Comparison of ENCODE assay signal across 16 cellular contexts in the genomic region with DNA sequence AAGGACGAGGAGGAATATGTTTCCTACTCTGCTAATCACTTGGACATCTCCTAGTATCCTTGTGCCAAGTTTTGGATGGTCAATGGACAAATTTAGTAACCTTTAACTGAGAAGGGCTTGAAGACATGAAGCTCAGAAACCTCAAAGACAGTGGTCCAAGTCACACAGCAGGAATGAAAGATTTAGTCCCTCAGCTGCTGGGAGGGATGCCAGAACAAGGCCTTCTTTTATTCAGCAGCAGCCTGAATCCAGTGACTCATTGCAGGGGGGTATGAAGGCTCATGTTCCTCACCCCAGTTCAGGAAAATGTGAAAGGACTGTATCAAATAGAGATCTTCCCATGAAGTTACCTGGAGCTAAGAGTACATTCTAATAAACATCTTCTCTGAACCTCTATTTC.
DNase-seq lines count a peak whose midpoint lies in the region; ATAC-seq and TF ChIP-seq lines count a peak whose summit lies in the region.
"Had no signal": no experiment of that assay in that cellular context is flagged by ENCODE, and none has a peak within 500 bp of the region (broad histone marks: within the 10 kb centered on the region; RNA-seq: fewer than 3 reads in every experiment).

No MANE protein-coding gene starts in this region.

- no peak overlapping the region for H4K5ac ChIP-seq in IMR-90 (ENCODE audit: low read depth, low read length)

- H3K14ac ChIP-seq in IMR-90 (replicated peaks; ENCODE audit: low read depth, low read length), result 0 out of 2 replicates have a peak overlapping the region, but pooled peaks have one; percentile 47

- no peaks in the 10 kb centered on the region for H3K4me1 Mint-ChIP-seq in type B pancreatic cell (ENCODE audit: unreplicated experiment)
- H3K4me1 Mint-ChIP-seq: CD8-positive, alpha-beta memory T cell; central memory CD8-positive, alpha-beta T cell had no signal

- H2BK5ac ChIP-seq in IMR-90 (ENCODE audit: low read depth, low read length, poor library complexity, severe bottlenecking), result peak overlapping the region; percentile 60

- no peak overlapping the region for H2AK9ac ChIP-seq in IMR-90 (replicated peaks; ENCODE audit: low read depth, low read length, poor library complexity)

- no peaks in the 10 kb centered on the region for H3K27me3 Mint-ChIP-seq in type B pancreatic cell

- H3K9me3 ChIP-seq in IMR-90 (ENCODE audit: control insufficient read depth, insufficient read depth, low read length), result no peaks in the 10 kb centered on the region
- H3K9me3 ChIP-seq: gastroesophageal sphincter, pancreas had no signal

- H3K9ac ChIP-seq in IMR-90 (ENCODE audit: low read depth, low read length), result no peak overlapping the region

- POLR2A ChIA-PET in IMR-90 (lab: Charles Lee; ENCODE audit: unreplicated experiment), result no interaction called here

- TF ChIP-seq RAD21 in IMR-90 (IDR thresholded peaks at IDR 0.05; ENCODE audit: low read length), result no peak

- no peak overlapping the region for H4K91ac ChIP-seq in IMR-90 (ENCODE audit: insufficient read depth, low read depth, low read length)

- H3K4me2 ChIP-seq in IMR-90 (ENCODE audit: low read depth, low read length), result no peak overlapping the region

- H3K4me3 ChIP-seq in IMR-90 (ENCODE audit: insufficient read depth, low read depth, low read length), result no peak overlapping the region
- H3K4me3 ChIP-seq in cardiac fibroblast (replicated peaks in 1 of 2; ENCODE audit: low read depth in 2 of 2, low read length in 2 of 2), result no peak overlapping the region
- H3K4me3 ChIP-seq: gastroesophageal sphincter, pancreas had no signal

- H3K4me1 ChIP-seq in IMR-90 (ENCODE audit: control insufficient read depth, insufficient read depth, low read length), result peaks cover 4% of the 10 kb centered on the region; the same call in 1 of the 2 replicates
- H3K4me1 ChIP-seq: gastroesophageal sphincter, pancreas had no signal

- no peak overlapping the region for H3K18ac ChIP-seq in IMR-90 (ENCODE audit: low read depth, low read length)

- in situ Hi-C loops in IMR-90 (cut with MboI; ENCODE audit: low sequenced_read_pairs), result loop anchor here (5.0 to 25.0 kb wide), 4 partner anchors 406 to 1096 kb away; a partner anchor contains a TSS

- TF ChIP-seq POLR2A in IMR-90 (IDR thresholded peaks at IDR 0.05; ENCODE audit: low read depth, low read length), result no peak

- peak overlapping the region; percentile 41 for H2BK120ac ChIP-seq in IMR-90 (ENCODE audit: low read depth, low read length)

- DNase-seq in AG09319 (ENCODE audit: extremely low read depth, low read depth) (peak; percentile 54), IMR-90 (peak; percentile 96), cardiac fibroblast (ENCODE audit: low read depth in 2 of 2) (peak; percentile 70 to 88), kidney tubule cell (ENCODE audit: low spot score) (peak; percentile 80), NCI-H1092 (lab: John Stamatoyannopoulos, UW) (no peak), type B pancreatic cell (ENCODE audit: extremely low spot score, unreplicated experiment) (no peak), HUDEP-2 (lab: John Stamatoyannopoulos, UW; ENCODE audit: unreplicated experiment in 76 of 76) (no peak)
- DNase-seq: activated CD4-positive, CD25-positive, alpha-beta regulatory T cell; activated T-cell treated with anti-CD3 and anti-CD28 coated beads, Interleukin-2, amount 50 U/mL, for 72 hours; CD8-positive, alpha-beta memory T cell; NCI-H345; pancreas; SHP77 had no signal

- TF ChIP-seq CTCF in AG09319 (IDR thresholded peaks at IDR 0.05; ENCODE audit: low read depth, low read length) (no peak), IMR-90 (conservative IDR thresholded peaks at IDR 0.05; ENCODE audit: low read depth, low read length) (no peak), cardiac fibroblast (IDR thresholded peaks at IDR 0.05; ENCODE audit: low read depth, low read length) (no peak), type B pancreatic cell (conservative IDR thresholded peaks at IDR 0.05) (no peak)

- H3K4me3 Mint-ChIP-seq in type B pancreatic cell, result no peak overlapping the region
- H3K4me3 Mint-ChIP-seq: activated T-cell treated with anti-CD3 and anti-CD28 coated beads, Interleukin-2, amount 50 U/mL, for 72 hours; CD8-positive, alpha-beta memory T cell; central memory CD8-positive, alpha-beta T cell had no signal

- no peaks in the 10 kb centered on the region for H3K79me1 ChIP-seq in IMR-90 (ENCODE audit: low read depth in 1 of 2, low read length in 2 of 2)

- peak overlapping the region; percentile 7; the same call in 1 of the 3 replicates for H2BK15ac ChIP-seq in IMR-90 (ENCODE audit: low read depth, low read length)

- peak overlapping the region; percentile 44; the same call in 1 of the 2 replicates for H3K4ac ChIP-seq in IMR-90 (ENCODE audit: low read depth, low read length)

- intact Hi-C loops in IMR-90 (cut with micrococcal nuclease), result loop anchor here (1.0 to 5.0 kb wide), 4 partner anchors 623 to 1105 kb away; a partner anchor contains a TSS

- dilution Hi-C loops in IMR-90 (cut with HindIII; ENCODE audit: low sequenced_read_pairs, unreplicated experiment), result no loop called here

- no peak overlapping the region for H3K23ac ChIP-seq in IMR-90 (ENCODE audit: low read depth, low read length)

- H2AFZ ChIP-seq in IMR-90 (replicated peaks; ENCODE audit: low read length, poor library complexity), result no peak overlapping the region

- CTCF ChIA-PET in IMR-90 (lab: Yijun Ruan, JAX), result interaction anchor here (0.6 kb wide), 2 partner anchors 297 to 991 kb away, joined by 3 to 4 read pairs; no protein-coding TSS in a partner anchor

- H3K36me3 Mint-ChIP-seq in type B pancreatic cell, result no peaks in the 10 kb centered on the region
- H3K36me3 Mint-ChIP-seq: CD8-positive, alpha-beta memory T cell had no signal

- BruUV-seq in IMR-90 (replicated peaks; lab: Mats Ljungman, UMichigan), result no TSS peak

- H4K20me1 ChIP-seq in IMR-90 (ENCODE audit: insufficient read depth, low read length), result no peaks in the 10 kb centered on the region

- WGBS in IMR-90 (ENCODE audit: extremely low coverage in 2 of 2, insufficient read length in 1 of 2), 2 experiments, result no CpG with 5 or more reads among the region's 1 CpG

- H3K27me3 ChIP-seq in IMR-90 (ENCODE audit: control insufficient read depth, insufficient read depth, low read length), result peaks cover 7% of the 10 kb centered on the region
- H3K27me3 ChIP-seq: gastroesophageal sphincter, pancreas had no signal

- ATAC-seq in IMR-90 (ENCODE audit: low read depth), result peak; percentile 85
- no peak for ATAC-seq in HG03521 (IDR thresholded peaks at IDR 0.05; ENCODE audit: unreplicated experiment)
- ATAC-seq: activated T-cell treated with anti-CD3 and anti-CD28 coated beads, Interleukin-2, amount 50 U/mL, for 72 hours; gastroesophageal sphincter; pancreas had no signal

- no peak overlapping the region for H3K27ac ChIP-seq in IMR-90 (ENCODE audit: insufficient read depth, low read length)
- H3K27ac ChIP-seq: gastroesophageal sphincter, pancreas had no signal

- H3K36me3 ChIP-seq in IMR-90 (ENCODE audit: control insufficient read depth, insufficient read depth, low read length), result no peaks in the 10 kb centered on the region
- H3K36me3 ChIP-seq: gastroesophageal sphincter, pancreas had no signal

- no peak overlapping the region for H3K27ac Mint-ChIP-seq in type B pancreatic cell
- H3K27ac Mint-ChIP-seq: activated T-cell treated with anti-CD3 and anti-CD28 coated beads, Interleukin-2, amount 50 U/mL, for 72 hours; CD8-positive, alpha-beta memory T cell had no signal

- no peak overlapping the region for H2AK5ac ChIP-seq in IMR-90 (ENCODE audit: low read depth, low read length)

- no peaks in the 10 kb centered on the region for H3K9me3 Mint-ChIP-seq in type B pancreatic cell
- H3K9me3 Mint-ChIP-seq: activated T-cell treated with anti-CD3 and anti-CD28 coated beads, Interleukin-2, amount 50 U/mL, for 72 hours; central memory CD8-positive, alpha-beta T cell had no signal

- peaks cover 14% of the 10 kb centered on the region for H3K9me1 ChIP-seq in IMR-90 (ENCODE audit: insufficient read depth, low read length)

- H3K56ac ChIP-seq in IMR-90 (ENCODE audit: extremely low read depth, insufficient read depth, low read length), result no peak overlapping the region

- H4K8ac ChIP-seq in IMR-90 (ENCODE audit: low read depth in 2 of 2, low read length in 2 of 2), result 0 out of 4 replicates have a peak overlapping the region, but pooled peaks of 1 of the 2 experiments have one; percentile 37

- peak overlapping the region; percentile 85 for H2BK20ac ChIP-seq in IMR-90 (ENCODE audit: low read depth, low read length)

TF ChIP-seq in IMR-90, 13 proteins besides CTCF, POLR2A, EP300 and RAD21:
- TF ChIP-seq SMC3 (IDR thresholded peaks at IDR 0.05; ENCODE audit: low read depth, low read length) (0 out of 2 replicates have a peak, but pooled peaks have one; percentile 8), FOS (IDR thresholded peaks at IDR 0.05; ENCODE audit: low read depth, low read length) (peak; percentile 59; the same call in 1 of the 2 replicates)
- TF ChIP-seq, protein P1, sequence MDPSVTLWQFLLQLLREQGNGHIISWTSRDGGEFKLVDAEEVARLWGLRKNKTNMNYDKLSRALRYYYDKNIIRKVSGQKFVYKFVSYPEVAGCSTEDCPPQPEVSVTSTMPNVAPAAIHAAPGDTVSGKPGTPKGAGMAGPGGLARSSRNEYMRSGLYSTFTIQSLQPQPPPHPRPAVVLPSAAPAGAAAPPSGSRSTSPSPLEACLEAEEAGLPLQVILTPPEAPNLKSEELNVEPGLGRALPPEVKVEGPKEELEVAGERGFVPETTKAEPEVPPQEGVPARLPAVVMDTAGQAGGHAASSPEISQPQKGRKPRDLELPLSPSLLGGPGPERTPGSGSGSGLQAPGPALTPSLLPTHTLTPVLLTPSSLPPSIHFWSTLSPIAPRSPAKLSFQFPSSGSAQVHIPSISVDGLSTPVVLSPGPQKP (IDR thresholded peaks at IDR 0.05; ENCODE audit: borderline replicate concordance, low read depth, low read length), result no peak

Comparison
In these comparisons a context has a peak if more than half of its experiments do, and no peak if none do; other contexts are left out.
1. DNase-seq: peak in AG09319 (single experiment), IMR-90 (single experiment), cardiac fibroblast (2 of 2) and kidney tubule cell (single experiment); none in NCI-H1092 (single experiment), type B pancreatic cell (single experiment) and HUDEP-2 (0 of 76).